ENCODE assay signal across 6 cellular contexts in the genomic region with DNA sequence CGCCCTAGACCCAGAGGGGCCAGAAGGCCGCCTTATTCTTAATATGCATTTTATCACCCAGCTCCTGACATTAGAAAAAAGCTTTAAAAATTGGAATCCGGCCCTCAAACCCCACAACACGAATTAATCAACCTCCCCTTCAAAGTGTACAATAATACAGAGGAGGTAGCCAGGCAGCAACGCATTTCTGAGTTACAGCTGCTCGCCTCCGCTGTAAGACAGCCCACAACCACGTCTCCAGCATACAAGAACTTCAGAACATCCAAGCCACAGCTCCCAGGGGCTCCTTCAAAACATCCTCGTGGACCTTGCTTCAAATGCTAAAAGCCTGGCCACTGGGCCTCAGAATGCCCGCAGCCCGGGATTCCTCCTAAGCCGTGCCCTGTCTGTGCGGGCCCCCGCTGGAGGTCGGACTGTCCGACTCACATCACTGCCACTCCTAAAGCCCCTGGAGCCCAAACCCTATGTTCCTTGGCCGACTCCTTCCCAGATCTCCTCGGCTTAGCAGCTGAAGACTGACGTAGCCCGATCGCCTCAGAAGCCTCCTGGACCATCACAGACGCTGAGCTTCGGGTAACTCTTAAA. TPM values are rescaled to one million over a fixed set of nuclear protein-coding genes. Genes with fewer than 3 reads are reported as not detected.
"Had no signal": no experiment of that assay in that cellular context is flagged by ENCODE, and none has a peak within 500 bp of the region (broad histone marks: within the 10 kb centered on the region; RNA-seq: fewer than 3 reads in every experiment).

No MANE protein-coding gene starts in this region.

RNA-seq across cellular contexts. Expression of gene CCN5, which starts 42.8 kb away (rescaled TPM):
- total RNA-seq: dermis blood vessel endothelial cell; foreskin keratinocyte; glomerular endothelial cell; mononuclear cell; neural crest cell; T-helper 2 cell treated with Interferon-gamma antibody and Interleukin-4, amounts not matched to agents 100 ng/mL and 5 ng/mL, for 36 hours had no signal
- polyA plus RNA-seq: foreskin keratinocyte had no signal
